ENCODE assay signal across 9 cellular contexts in genomic region chr12:15322164-15323054, GRCh38.
DNase-seq lines count a peak whose midpoint lies in the region; ATAC-seq, FAIRE-seq and TF ChIP-seq lines count a peak whose summit lies in the region.
"Had no signal": no experiment of that assay in that cellular context is flagged by ENCODE, and none has a peak within 500 bp of the region (broad histone marks: within the 10 kb centered on the region; RNA-seq: fewer than 3 reads in every experiment).

TSS of gene PTPRO (plus strand) at chr12:15322508.

- FAIRE-seq in H54 (lab: Jason Lieb, UNC): no peak
- FAIRE-seq: GM18507 had no signal

- ATAC-seq in GM18867 (IDR thresholded peaks at IDR 0.05; ENCODE audit: unreplicated experiment): no peak

- DNase-seq in ACHN: peak; percentile 58
- no peak for DNase-seq in HL-60 (ENCODE audit: low read depth in 1 of 2, low spot score in 1 of 2)
- peak; percentile 1 for DNase-seq in amniotic epithelial cell (ENCODE audit: low read depth)
- DNase-seq in iris pigment epithelial cell (ENCODE audit: low read depth): peak; percentile 17
- no peak for DNase-seq in effector memory CD4-positive, alpha-beta T cell
- no peak for DNase-seq in H54 (ENCODE audit: insufficient read length, low spot score)

- in situ Hi-C loops in ACHN (cut with HindIII; ENCODE audit: low pct_ligation_motif_present, low pct_unique_long_range_greater_than_20kb, low sequenced_read_pairs): no loop called here

- H3K4me3 ChIP-seq in HL-60 (replicated peaks; ENCODE audit: insufficient read depth, low read length) (peak within 1 kb of the TSS; percentile 20; the same call in 1 of the 2 replicates), subcutaneous abdominal adipose tissue (ENCODE audit: low read depth in 1 of 5, low read length in 5 of 5) (peak within 1 kb of the TSS; percentile 48 to 57 (median 51))
- H3K4me3 ChIP-seq in effector memory CD4-positive, alpha-beta T cell (ENCODE audit: insufficient read depth, low read depth, low read length, poor library complexity, severe bottlenecking): no peak within 1 kb of the TSS

- no peaks in the 10 kb centered on the region for H3K9me3 ChIP-seq in subcutaneous abdominal adipose tissue (ENCODE audit: control insufficient read depth in 5 of 5, low read length in 5 of 5)
- H3K9me3 ChIP-seq in effector memory CD4-positive, alpha-beta T cell (ENCODE audit: control insufficient read depth, low read length): no peaks in the 10 kb centered on the region

- H3K36me3 ChIP-seq in subcutaneous abdominal adipose tissue (ENCODE audit: control insufficient read depth in 5 of 5, insufficient read depth in 5 of 5, low read length in 5 of 5): no peaks in the 10 kb centered on the region
- H3K36me3 ChIP-seq in effector memory CD4-positive, alpha-beta T cell (ENCODE audit: control insufficient read depth, insufficient read depth, low read length): no peaks in the 10 kb centered on the region

- TF ChIP-seq POLR2A in H54 (IDR thresholded peaks at IDR 0.05; ENCODE audit: low read depth, low read length): no peak

- TF ChIP-seq CTCF in HL-60 (IDR thresholded peaks at IDR 0.05; ENCODE audit: insufficient read depth, low read length): no peak

- peaks cover 24% of the 10 kb centered on the region for H3K27me3 ChIP-seq in HL-60 (ENCODE audit: insufficient read depth, poor library complexity, severe bottlenecking)
- H3K27me3 ChIP-seq in subcutaneous abdominal adipose tissue (ENCODE audit: control insufficient read depth in 5 of 5, insufficient read depth in 4 of 5, low read length in 5 of 5): peaks cover 8 to 18% (median 16%) of the 10 kb centered on the region in 5 donors
- peaks cover 5% of the 10 kb centered on the region for H3K27me3 ChIP-seq in effector memory CD4-positive, alpha-beta T cell (replicated peaks; ENCODE audit: control insufficient read depth, insufficient read depth, low read length, poor library complexity, severe bottlenecking)

- no peak within 1 kb of the TSS for H3K9ac ChIP-seq in subcutaneous abdominal adipose tissue (ENCODE audit: low read length in 5 of 5)

- H3K4me1 ChIP-seq in subcutaneous abdominal adipose tissue (ENCODE audit: control insufficient read depth in 5 of 5, insufficient read depth in 5 of 5, low read length in 5 of 5): peaks cover 0 to 11% (median 10%) of the 10 kb centered on the region in 5 donors
- no peaks in the 10 kb centered on the region for H3K4me1 ChIP-seq in effector memory CD4-positive, alpha-beta T cell (ENCODE audit: control insufficient read depth, insufficient read depth, low read length, poor library complexity, severe bottlenecking)

- H3K27ac ChIP-seq in HL-60 (replicated peaks) (no peak within 1 kb of the TSS), subcutaneous abdominal adipose tissue (ENCODE audit: low read depth, low read length) (no peak within 1 kb of the TSS)
- H3K27ac ChIP-seq in effector memory CD4-positive, alpha-beta T cell (ENCODE audit: insufficient read depth, low read length, poor library complexity, severe bottlenecking): no peak within 1 kb of the TSS

Comparison
In these comparisons a context has a peak if more than half of its experiments do, and no peak if none do; other contexts are left out.
1. DNase-seq: peak in ACHN (single experiment), amniotic epithelial cell (single experiment) and iris pigment epithelial cell (single experiment); none in HL-60 (0 of 2), effector memory CD4-positive, alpha-beta T cell (0 of 3) and H54 (single experiment).